In genomic region chr1:162562452-162562828, GRCh38 we compare ENCODE assay signal across 8 cellular contexts. TPM values are rescaled to one million over a fixed set of nuclear protein-coding genes. Genes with fewer than 3 reads are reported as not detected.
DNase-seq lines count a peak whose midpoint lies in the region; ATAC-seq and TF ChIP-seq lines count a peak whose summit lies in the region.

No MANE protein-coding gene starts in this region.

- no peaks in the 10 kb centered on the region for H3K27me3 ChIP-seq in CD4-positive, alpha-beta T cell (ENCODE audit: control insufficient read depth, insufficient read depth, low read length)
- H3K27me3 ChIP-seq in hepatocyte (no peaks in the 10 kb centered on the region), smooth muscle cell (ENCODE audit: low read depth) (no peaks in the 10 kb centered on the region)

- H3K36me3 ChIP-seq in hepatocyte (replicated peaks; ENCODE audit: insufficient read depth, low read depth) (no peaks in the 10 kb centered on the region), smooth muscle cell (ENCODE audit: low read depth) (no peaks in the 10 kb centered on the region)

- peaks cover 12% of the 10 kb centered on the region for H3K4me1 ChIP-seq in hepatocyte (ENCODE audit: insufficient read depth)
- H3K4me1 ChIP-seq in smooth muscle cell (ENCODE audit: low read depth), result peaks cover 14% of the 10 kb centered on the region

- TF ChIP-seq CTCF in CD4-positive, alpha-beta T cell (IDR thresholded peaks at IDR 0.05), result no peak
- no peak for TF ChIP-seq CTCF in activated CD8-positive, alpha-beta T cell treated with anti-CD3 and anti-CD28 coated beads for 36 hours (IDR thresholded peaks at IDR 0.05)
- TF ChIP-seq CTCF in hepatocyte (IDR thresholded peaks at IDR 0.05; ENCODE audit: poor library complexity) (no peak), smooth muscle cell (IDR thresholded peaks at IDR 0.05; ENCODE audit: borderline replicate concordance, insufficient read depth, poor library complexity, severe bottlenecking) (no peak)

- H3K27ac ChIP-seq in CD4-positive, alpha-beta T cell (ENCODE audit: low read depth, low read length), result no peak overlapping the region
- H3K27ac ChIP-seq in hepatocyte (peak overlapping the region; percentile 91), smooth muscle cell (ENCODE audit: low read depth) (peak overlapping the region; percentile 84)

- WGBS in hepatocyte (ENCODE audit: low lambda C conversion rate, missing lambda C conversion rate), result 49% methylated on average over 5 of the region's 5 CpGs
- WGBS in smooth muscle cell (ENCODE audit: low lambda C conversion rate), result 41% methylated on average over 5 of the region's 5 CpGs

- H3K4me3 Mint-ChIP-seq in CD4-positive, alpha-beta T cell, result peak overlapping the region; percentile 92
- H3K4me3 Mint-ChIP-seq in activated CD8-positive, alpha-beta T cell treated with anti-CD3 and anti-CD28 coated beads for 36 hours, result peak overlapping the region; percentile 91

- intact Hi-C loops in CD4-positive, alpha-beta T cell (cut with DNase I, micrococcal nuclease), result loop anchor here (5.0 to 10.0 kb wide), 4 partner anchors 222 to 798 kb away; partner anchors contain the start of genes ATF6 (in 1 of the 2) and NUF2 (in 1 of the 2)
- intact Hi-C loops in activated CD8-positive, alpha-beta T cell treated with anti-CD3 and anti-CD28 coated beads for 36 hours (cut with micrococcal nuclease), result loop anchor here (5.0 kb wide), 1 partner anchor 65 kb away; the partner anchor contains the start of gene UHMK1

- peaks cover 2% of the 10 kb centered on the region for H3K9me3 Mint-ChIP-seq in CD4-positive, alpha-beta T cell
- H3K9me3 Mint-ChIP-seq in activated CD8-positive, alpha-beta T cell treated with anti-CD3 and anti-CD28 coated beads for 36 hours, result no peaks in the 10 kb centered on the region

- H3K27ac Mint-ChIP-seq in CD4-positive, alpha-beta T cell, result peak overlapping the region; percentile 100
- peak overlapping the region; percentile 89 for H3K27ac Mint-ChIP-seq in activated CD8-positive, alpha-beta T cell treated with anti-CD3 and anti-CD28 coated beads for 36 hours

- peaks cover 54% of the 10 kb centered on the region for H3K4me1 Mint-ChIP-seq in CD4-positive, alpha-beta T cell (ENCODE audit: low read depth)
- H3K4me1 Mint-ChIP-seq in activated CD8-positive, alpha-beta T cell treated with anti-CD3 and anti-CD28 coated beads for 36 hours (ENCODE audit: low read depth), result peaks cover 44% of the 10 kb centered on the region

- no peak for DNase-seq in CD4-positive, alpha-beta T cell
- DNase-seq in HS-27A (ENCODE audit: low read depth), result peak; percentile 23
- DNase-seq in activated CD8-positive, alpha-beta T cell treated with anti-CD3 and anti-CD28 coated beads for 36 hours, result no peak
- peak; percentile 27 for DNase-seq in hepatocyte (ENCODE audit: low spot score)
- DNase-seq in smooth muscle cell (lab: John Stamatoyannopoulos, UW; ENCODE audit: unreplicated experiment), result no peak
- DNase-seq in KBM-7, result no peak
- DNase-seq in NCI-H1694 (lab: John Stamatoyannopoulos, UW), result no peak

- no peaks in the 10 kb centered on the region for H3K27me3 Mint-ChIP-seq in CD4-positive, alpha-beta T cell
- H3K27me3 Mint-ChIP-seq in activated CD8-positive, alpha-beta T cell treated with anti-CD3 and anti-CD28 coated beads for 36 hours, result no peaks in the 10 kb centered on the region

- no peak overlapping the region for H2AFZ ChIP-seq in hepatocyte
- H2AFZ ChIP-seq in smooth muscle cell (ENCODE audit: low read depth), result no peak overlapping the region

- POLR2A ChIA-PET in CD4-positive, alpha-beta T cell (lab: Charles Lee), result no interaction called here
- POLR2A ChIA-PET in activated CD8-positive, alpha-beta T cell treated with anti-CD3 and anti-CD28 coated beads for 36 hours (lab: Charles Lee), result no interaction called here

- H3K9me2 ChIP-seq in hepatocyte (replicated peaks; ENCODE audit: insufficient read depth), result no peaks in the 10 kb centered on the region

- H4K20me1 ChIP-seq in hepatocyte (ENCODE audit: insufficient read depth, poor library complexity, severe bottlenecking) (peaks cover 3% of the 10 kb centered on the region), smooth muscle cell (ENCODE audit: low read depth) (peaks cover 54% of the 10 kb centered on the region)

- H3K4me3 ChIP-seq in hepatocyte, result peak overlapping the region; percentile 63
- peak overlapping the region; percentile 92 for H3K4me3 ChIP-seq in smooth muscle cell

- H3K4me2 ChIP-seq in hepatocyte (peak overlapping the region; percentile 87), smooth muscle cell (peak overlapping the region; percentile 88)

- no peak for ATAC-seq in CD4-positive, alpha-beta T cell (ENCODE audit: poor library complexity)
- ATAC-seq in activated CD8-positive, alpha-beta T cell treated with anti-CD3 and anti-CD28 coated beads for 36 hours, result no peak
- no peak for ATAC-seq in GM21390 (IDR thresholded peaks at IDR 0.05; ENCODE audit: unreplicated experiment)

- CTCF ChIA-PET in CD4-positive, alpha-beta T cell (lab: Charles Lee), result no interaction called here
- CTCF ChIA-PET in activated CD8-positive, alpha-beta T cell treated with anti-CD3 and anti-CD28 coated beads for 36 hours (lab: Charles Lee), result no interaction called here

- in situ Hi-C loops in KBM-7 (cut with MboI; ENCODE audit: low pct_unique_long_range_greater_than_20kb, low sequenced_read_pairs), result no loop called here

- peaks cover 21% of the 10 kb centered on the region for H3K36me3 Mint-ChIP-seq in CD4-positive, alpha-beta T cell (ENCODE audit: low read depth)
- peaks cover 16% of the 10 kb centered on the region for H3K36me3 Mint-ChIP-seq in activated CD8-positive, alpha-beta T cell treated with anti-CD3 and anti-CD28 coated beads for 36 hours (ENCODE audit: low read depth)

- peaks cover 58% of the 10 kb centered on the region for H3K79me2 ChIP-seq in hepatocyte
- H3K79me2 ChIP-seq in smooth muscle cell (ENCODE audit: low read depth), result peaks cover 45% of the 10 kb centered on the region

- peak overlapping the region; percentile 84 for H3K9ac ChIP-seq in smooth muscle cell (ENCODE audit: low read depth)

- H3F3A ChIP-seq in smooth muscle cell (ENCODE audit: low read depth), result no peaks in the 10 kb centered on the region

- no peaks in the 10 kb centered on the region for H3K9me3 ChIP-seq in CD4-positive, alpha-beta T cell (ENCODE audit: control insufficient read depth, low read length)
- no peaks in the 10 kb centered on the region for H3K9me3 ChIP-seq in hepatocyte (ENCODE audit: low read depth)
- H3K9me3 ChIP-seq in smooth muscle cell (replicated peaks; ENCODE audit: low read depth), result no peaks in the 10 kb centered on the region

RNA-seq across cellular contexts. Expression of gene UAP1, which starts 0.9 kb away (rescaled TPM):
- 10 to 100 TPM; 44.5 to 45.8 TPM for total RNA-seq in CD4-positive, alpha-beta T cell
- 10 to 100 TPM; 37.9 to 40.6 TPM for total RNA-seq in activated CD8-positive, alpha-beta T cell treated with anti-CD3 and anti-CD28 coated beads for 36 hours
- total RNA-seq in hepatocyte (59.3 and 65.2 TPM in 2 replicates), smooth muscle cell (83.8 and 92.4 TPM in 2 replicates)
- polyA plus RNA-seq in hepatocyte (52.3 and 57.4 TPM in 2 replicates), smooth muscle cell (57.4 and 64.2 TPM in 2 replicates)

Comparison
In these comparisons a context has a peak if more than half of its experiments do, and no peak if none do; other contexts are left out.
1. DNase-seq: peak in HS-27A (single experiment) and hepatocyte (single experiment); none in CD4-positive, alpha-beta T cell (0 of 10), activated CD8-positive, alpha-beta T cell treated with anti-CD3 and anti-CD28 coated beads for 36 hours (single experiment), smooth muscle cell (single experiment), KBM-7 (single experiment) and NCI-H1694 (single experiment).